18 cellular contexts compared by ENCODE assay signal in genomic region chr18:72460210-72460680, GRCh38.
A peak's percentile ranks its signal among the peaks of the same experiment; 100 is the strongest.
DNase-seq lines count a peak whose midpoint lies in the region; ATAC-seq and TF ChIP-seq lines count a peak whose summit lies in the region.
"Had no signal": no experiment of that assay in that cellular context is flagged by ENCODE, and none has a peak within 500 bp of the region (broad histone marks: within the 10 kb centered on the region; RNA-seq: fewer than 3 reads in every experiment).

No MANE protein-coding gene starts in this region.

- no peaks in the 10 kb centered on the region for H3K4me1 Mint-ChIP-seq in H9

- in situ Hi-C loops in ACHN (cut with HindIII; ENCODE audit: low pct_ligation_motif_present, low pct_unique_long_range_greater_than_20kb, low sequenced_read_pairs) (no loop called here), astrocyte of the spinal cord (cut with HindIII; ENCODE audit: low sequenced_read_pairs) (no loop called here)

- no peaks in the 10 kb centered on the region for H3K79me2 ChIP-seq in H9 (ENCODE audit: insufficient read depth, low read length)
- H3K79me2 ChIP-seq: hepatocyte had no signal

- no peak overlapping the region for H2BK12ac ChIP-seq in H9 (ENCODE audit: insufficient read length, low read depth, low read length)

- no peak overlapping the region for H2BK20ac ChIP-seq in H9 (ENCODE audit: low read depth, low read length, poor library complexity, severe bottlenecking)

- H4K91ac ChIP-seq in H9 (ENCODE audit: insufficient read length, low read depth, low read length): no peak overlapping the region

- H2AK5ac ChIP-seq in H9 (ENCODE audit: insufficient read length, low read length): no peak overlapping the region

- no peaks in the 10 kb centered on the region for H3K23me2 ChIP-seq in H9 (ENCODE audit: insufficient read length, low read depth, low read length, poor library complexity, severe bottlenecking)

- no peak overlapping the region for H3K9ac ChIP-seq in H9 (ENCODE audit: extremely low read depth, insufficient read length, low read length)

- WGBS in H9 (ENCODE audit: extremely low coverage, insufficient read length, low lambda C conversion rate): no CpG with 5 or more reads among the region's 1 CpG

- H2BK15ac ChIP-seq in H9 (ENCODE audit: low read depth, low read length): no peak overlapping the region

- H3K27ac ChIP-seq in H9 (ENCODE audit: insufficient read length, low read depth, low read length): no peak overlapping the region
- H3K27ac ChIP-seq: adrenal gland, hepatocyte, PC-9, SK-N-MC, upper lobe of right lung had no signal

- H3K9me3 Mint-ChIP-seq in H9: peaks cover 9% of the 10 kb centered on the region in 2 experiments
- H3K9me3 Mint-ChIP-seq: activated T-helper 1 cell treated with anti-CD3 and anti-CD28 coated beads, Interleukin-12 subunit alpha, Interleukin-12 subunit beta, Interleukin-2, Interleukin-4 antibody, amounts not matched to agents 30 ng/mL and 10 ng/mL and 1 ng/mL, durations not matched to agents 14 hours and 24 hours and 36 hours had no signal

- peak; percentile 83 for DNase-seq in ACHN
- DNase-seq in HS-5 (ENCODE audit: low read depth): peak; percentile 36
- DNase-seq in astrocyte of the spinal cord (ENCODE audit: low read depth, low spot score): peak; percentile 65
- peak; percentile 85 for DNase-seq in kidney tubule cell (ENCODE audit: low spot score)
- DNase-seq in H9: no peak
- no peak for DNase-seq in NCI-H1092 (lab: John Stamatoyannopoulos, UW)
- DNase-seq: activated CD8-positive, alpha-beta T cell treated with anti-CD3 and anti-CD28 coated beads, Interleukin-2, amount 10 ng/mL, durations not matched to agents 7 days and 5 days; adrenal gland; NCI-H2081; NCI-H526; stimulated activated naive CD8-positive, alpha-beta T cell treated with anti-CD3 and anti-CD28 coated beads, Interleukin-15, Interleukin-2, amounts not matched to agents 100 U/mL and 50 U/mL, for 24 hours; upper lobe of right lung had no signal

- TF ChIP-seq CTCF in astrocyte of the spinal cord (IDR thresholded peaks at IDR 0.05; ENCODE audit: low read depth, low read length) (no peak), H9 (conservative IDR thresholded peaks at IDR 0.05) (no peak)

- no peaks in the 10 kb centered on the region for H4K20me1 ChIP-seq in H9 (ENCODE audit: control insufficient read depth, insufficient read depth, insufficient read length)

- no peak overlapping the region for H4K5ac ChIP-seq in H9 (ENCODE audit: insufficient read length, low read depth, low read length)

- no peak overlapping the region for H3K14ac ChIP-seq in H9 (ENCODE audit: insufficient read depth, low read length)

- H3K36me3 Mint-ChIP-seq in H9 (ENCODE audit: insufficient read depth in 1 of 3, low read depth in 3 of 3): peaks cover 0 to 6% (median 0%) of the 10 kb centered on the region in 3 experiments; a peak in 3 of 7 replicates

- no peak overlapping the region for H2BK120ac ChIP-seq in H9 (ENCODE audit: low read depth, low read length, poor library complexity, severe bottlenecking)

- no peak overlapping the region for H3K4me3 Mint-ChIP-seq in H9
- H3K4me3 Mint-ChIP-seq: activated CD8-positive, alpha-beta T cell treated with anti-CD3 and anti-CD28 coated beads, Interleukin-2, amount 10 ng/mL, durations not matched to agents 7 days and 5 days; activated T-helper 1 cell treated with anti-CD3 and anti-CD28 coated beads, Interleukin-12 subunit alpha, Interleukin-12 subunit beta, Interleukin-2, Interleukin-4 antibody, amounts not matched to agents 30 ng/mL and 10 ng/mL and 1 ng/mL, durations not matched to agents 14 hours and 24 hours and 36 hours had no signal

- H2AFZ ChIP-seq in H9 (ENCODE audit: low read length): no peak overlapping the region
- H2AFZ ChIP-seq: hepatocyte, PC-9 had no signal

- no peak overlapping the region for H3K18ac ChIP-seq in H9 (ENCODE audit: insufficient read length, low read depth, low read length)

- no peak overlapping the region for H4K8ac ChIP-seq in H9 (replicated peaks; ENCODE audit: insufficient read length, low read depth, low read length)

- H3K27ac Mint-ChIP-seq in H9: no peak overlapping the region
- H3K27ac Mint-ChIP-seq: activated CD8-positive, alpha-beta T cell treated with anti-CD3 and anti-CD28 coated beads, Interleukin-2, amount 10 ng/mL, durations not matched to agents 7 days and 5 days; activated T-helper 1 cell treated with anti-CD3 and anti-CD28 coated beads, Interleukin-12 subunit alpha, Interleukin-12 subunit beta, Interleukin-2, Interleukin-4 antibody, amounts not matched to agents 30 ng/mL and 10 ng/mL and 1 ng/mL, durations not matched to agents 14 hours and 24 hours and 36 hours had no signal

- H2BK5ac ChIP-seq in H9 (ENCODE audit: insufficient read length, low read length): no peak overlapping the region

- H3K4ac ChIP-seq in H9 (ENCODE audit: low read depth, low read length): no peak overlapping the region

- H3K4me3 ChIP-seq in astrocyte of the spinal cord (ENCODE audit: low read depth, low read length): no peak overlapping the region
- H3K4me3 ChIP-seq: adrenal gland, hepatocyte, PC-9, SK-N-MC, upper lobe of right lung had no signal

- H3K23ac ChIP-seq in H9 (ENCODE audit: insufficient read length, low read depth, low read length): no peak overlapping the region

- ATAC-seq in GM19463 (IDR thresholded peaks at IDR 0.05; ENCODE audit: unreplicated experiment) (no peak), GM21737 (IDR thresholded peaks at IDR 0.05; ENCODE audit: unreplicated experiment) (no peak)
- ATAC-seq: activated CD8-positive, alpha-beta T cell treated with anti-CD3 and anti-CD28 coated beads, Interleukin-2, amount 10 ng/mL, durations not matched to agents 7 days and 5 days; stimulated activated naive CD8-positive, alpha-beta T cell treated with anti-CD3 and anti-CD28 coated beads, Interleukin-15, Interleukin-2, amounts not matched to agents 100 U/mL and 50 U/mL, for 24 hours; upper lobe of right lung had no signal

- H3K79me1 ChIP-seq in H9 (ENCODE audit: insufficient read depth, low read depth, low read length, poor library complexity, severe bottlenecking): no peaks in the 10 kb centered on the region

- H3K4me2 ChIP-seq in H9 (ENCODE audit: insufficient read depth, insufficient read length, low read length): no peak overlapping the region
- H3K4me2 ChIP-seq: hepatocyte, PC-9 had no signal

- no peak overlapping the region for H3T11ph ChIP-seq in H9 (ENCODE audit: low read length)

- no peaks in the 10 kb centered on the region for H3K4me1 ChIP-seq in H9 (ENCODE audit: insufficient read depth, low read length)
- H3K4me1 ChIP-seq: adrenal gland, upper lobe of right lung had no signal

- H3K27me3 Mint-ChIP-seq in H9 (ENCODE audit: low read depth): peaks cover 81% of the 10 kb centered on the region

- no peak overlapping the region for H3K56ac ChIP-seq in H9 (ENCODE audit: insufficient read length, low read depth, low read length)

- H3K9me3 ChIP-seq in H9 (ENCODE audit: control insufficient read depth, low read depth, low read length): no peaks in the 10 kb centered on the region
- H3K9me3 ChIP-seq: adrenal gland, upper lobe of right lung had no signal

- peaks cover 4% of the 10 kb centered on the region; the same call in 1 of the 2 replicates for H3K27me3 ChIP-seq in H9 (ENCODE audit: insufficient read depth, low read length)
- H3K27me3 ChIP-seq: adrenal gland, hepatocyte, upper lobe of right lung had no signal

Comparison
In these comparisons a context has a peak if more than half of its experiments do, and no peak if none do; other contexts are left out.
1. DNase-seq: peak in ACHN (single experiment), HS-5 (single experiment), astrocyte of the spinal cord (single experiment) and kidney tubule cell (single experiment); none in H9 (single experiment) and NCI-H1092 (single experiment).